20 cellular contexts compared by ENCODE assay signal in genomic region chr2:57878573-57878910, GRCh38.
DNase-seq lines count a peak whose midpoint lies in the region; FAIRE-seq and TF ChIP-seq lines count a peak whose summit lies in the region.
"Had no signal": no experiment of that assay in that cellular context is flagged by ENCODE, and none has a peak within 500 bp of the region (broad histone marks: within the 10 kb centered on the region; RNA-seq: fewer than 3 reads in every experiment).

No MANE protein-coding gene starts in this region.

- H3K36me3 Mint-ChIP-seq in activated naive CD4-positive, alpha-beta T cell treated with anti-CD3 and anti-CD28 coated beads, Interleukin-2, amount 10 ng/mL, durations not matched to agents 7 days and 5 days = no peaks in the 10 kb centered on the region
- H3K36me3 Mint-ChIP-seq: activated CD4-positive, alpha-beta memory T cell treated with anti-CD3 and anti-CD28 coated beads for 36 hours; natural killer cell treated with Interleukin-12 subunit alpha and Interleukin-12 subunit beta and Interleukin-15 and Interleukin-18, amount 100 ng/mL, for 72 hours had no signal

- no peaks in the 10 kb centered on the region for H3K9me3 Mint-ChIP-seq in activated naive CD4-positive, alpha-beta T cell treated with anti-CD3 and anti-CD28 coated beads, Interleukin-2, amount 10 ng/mL, durations not matched to agents 7 days and 5 days
- H3K9me3 Mint-ChIP-seq: activated CD4-positive, alpha-beta memory T cell treated with anti-CD3 and anti-CD28 coated beads for 36 hours had no signal

- no peak for TF ChIP-seq POLR2A in uterus (IDR thresholded peaks at IDR 0.05)

- DNase-seq in DMS79 treated with DMSO at 0.1 percent for 48 hours (lab: John Stamatoyannopoulos, UW) (peak; percentile 55), DMS79 (lab: John Stamatoyannopoulos, UW) (no peak), NCI-H2227 (lab: John Stamatoyannopoulos, UW; ENCODE audit: unreplicated experiment) (peak; percentile 41), dorsolateral prefrontal cortex (peak in 1 of 10 donors; percentile 19), retinal pigment epithelial cell (ENCODE audit: low read depth) (no peak), D721Med (ENCODE audit: insufficient read length, low spot score) (no peak), uterus (no peak)
- DNase-seq in activated naive CD4-positive, alpha-beta T cell treated with anti-CD3 and anti-CD28 coated beads, Interleukin-2, amount 10 ng/mL, durations not matched to agents 7 days and 5 days = no peak
- DNase-seq: 8988T; activated CD4-positive, alpha-beta memory T cell treated with anti-CD3 and anti-CD28 coated beads for 36 hours; DND-41; foreskin fibroblast; Karpas-422; lower lobe of right lung; OCI-M1; right cardiac atrium; SK-N-SH; tibial artery had no signal

- H3K4me3 ChIP-seq in dorsolateral prefrontal cortex = peak overlapping the region in 55 of 59 donors; percentile 4 to 65 (median 40)
- peak overlapping the region; percentile 23 for H3K4me3 ChIP-seq in retinal pigment epithelial cell (ENCODE audit: low read length)
- H3K4me3 ChIP-seq in uterus = no peak overlapping the region
- H3K4me3 ChIP-seq: lower lobe of right lung, tibial artery had no signal

- H3K27ac ChIP-seq in dorsolateral prefrontal cortex = peak overlapping the region in 55 of 59 donors; percentile 27 to 86 (median 71)
- H3K27ac ChIP-seq in uterus = peak overlapping the region in 1 of 2 donors; percentile 33
- H3K27ac ChIP-seq: C4-2B, lower lobe of right lung, tibial artery had no signal

- TF ChIP-seq CTCF in dorsolateral prefrontal cortex (IDR thresholded peaks at IDR 0.05 in 54 of 56, conservative IDR thresholded peaks at IDR 0.05 in 2 of 56; ENCODE audit: low read depth in 1 of 56, partially characterized antibody in 56 of 56) = peak in 3 of 56 donors; percentile 4 to 20 (median 8)
- TF ChIP-seq CTCF in retinal pigment epithelial cell (conservative IDR thresholded peaks at IDR 0.05; ENCODE audit: low read depth, low read length) = no peak
- TF ChIP-seq CTCF in D721Med (IDR thresholded peaks at IDR 0.05; ENCODE audit: insufficient read depth, missing control alignments) = no peak
- TF ChIP-seq CTCF in uterus (IDR thresholded peaks at IDR 0.05) = no peak

- no peaks in the 10 kb centered on the region for H3K9me3 ChIP-seq in uterus
- H3K9me3 ChIP-seq: lower lobe of right lung, SK-N-SH, tibial artery had no signal

- H3K27ac Mint-ChIP-seq in activated naive CD4-positive, alpha-beta T cell treated with anti-CD3 and anti-CD28 coated beads, Interleukin-2, amount 10 ng/mL, durations not matched to agents 7 days and 5 days = no peak overlapping the region
- H3K27ac Mint-ChIP-seq: activated CD4-positive, alpha-beta memory T cell treated with anti-CD3 and anti-CD28 coated beads for 36 hours; natural killer cell treated with Interleukin-12 subunit alpha and Interleukin-12 subunit beta and Interleukin-15 and Interleukin-18, amount 100 ng/mL, for 72 hours had no signal

- no peak overlapping the region for H3K4me3 Mint-ChIP-seq in activated naive CD4-positive, alpha-beta T cell treated with anti-CD3 and anti-CD28 coated beads, Interleukin-2, amount 10 ng/mL, durations not matched to agents 7 days and 5 days
- H3K4me3 Mint-ChIP-seq: activated CD4-positive, alpha-beta memory T cell treated with anti-CD3 and anti-CD28 coated beads for 36 hours; natural killer cell treated with Interleukin-12 subunit alpha and Interleukin-12 subunit beta and Interleukin-15 and Interleukin-18, amount 100 ng/mL, for 72 hours had no signal

- H3K36me3 ChIP-seq in uterus = no peaks in the 10 kb centered on the region
- H3K36me3 ChIP-seq: lower lobe of right lung, tibial artery had no signal

- H3K27me3 ChIP-seq in dorsolateral prefrontal cortex (no peaks in the 10 kb centered on the region), uterus (no peaks in the 10 kb centered on the region)
- H3K27me3 ChIP-seq: tibial artery had no signal

- H3K27me3 Mint-ChIP-seq in activated naive CD4-positive, alpha-beta T cell treated with anti-CD3 and anti-CD28 coated beads, Interleukin-2, amount 10 ng/mL, durations not matched to agents 7 days and 5 days = no peaks in the 10 kb centered on the region
- H3K27me3 Mint-ChIP-seq: activated CD4-positive, alpha-beta memory T cell treated with anti-CD3 and anti-CD28 coated beads for 36 hours; natural killer cell treated with Interleukin-12 subunit alpha and Interleukin-12 subunit beta and Interleukin-15 and Interleukin-18, amount 100 ng/mL, for 72 hours had no signal

- peaks cover 0 to 3% of the 10 kb centered on the region in 2 donors for H3K4me1 ChIP-seq in uterus
- H3K4me1 ChIP-seq: lower lobe of right lung had no signal

- intact Hi-C loops in dorsolateral prefrontal cortex (cut with DNase I) (loop anchor here in 1 of 2 donors (1.0 to 10.0 kb wide), 2 partner anchors 29 to 114 kb away; no protein-coding TSS in a partner anchor), uterus (cut with DNase I; ENCODE audit: low total_unique reads) (no loop called here)

- FAIRE-seq in D721Med (lab: Jason Lieb, UNC) = no peak

- CTCF ChIA-PET in activated naive CD4-positive, alpha-beta T cell treated with anti-CD3 and anti-CD28 coated beads, Interleukin-2, amount 10 ng/mL, durations not matched to agents 7 days and 5 days (lab: Charles Lee) = no interaction called here

- H3K4me1 Mint-ChIP-seq in activated naive CD4-positive, alpha-beta T cell treated with anti-CD3 and anti-CD28 coated beads, Interleukin-2, amount 10 ng/mL, durations not matched to agents 7 days and 5 days = no peaks in the 10 kb centered on the region

Comparison
In these comparisons a context has a peak if more than half of its experiments do, and no peak if none do; other contexts are left out.
1. DNase-seq: peak in DMS79 treated with DMSO at 0.1 percent for 48 hours (single experiment) and NCI-H2227 (single experiment); none in DMS79 (single experiment), retinal pigment epithelial cell (single experiment), activated naive CD4-positive, alpha-beta T cell treated with anti-CD3 and anti-CD28 coated beads, Interleukin-2, amount 10 ng/mL, durations not matched to agents 7 days and 5 days (single experiment), D721Med (single experiment) and uterus (0 of 2).
2. H3K4me3 ChIP-seq: peak in dorsolateral prefrontal cortex (55 of 59) and retinal pigment epithelial cell (single experiment); none in uterus (0 of 2).